In genomic region chr2:195388024-195388423, GRCh38 we compare ENCODE assay signal across 15 cellular contexts.
DNase-seq lines count a peak whose midpoint lies in the region; ATAC-seq, FAIRE-seq and TF ChIP-seq lines count a peak whose summit lies in the region.
"Had no signal": no experiment of that assay in that cellular context is flagged by ENCODE, and none has a peak within 500 bp of the region (broad histone marks: within the 10 kb centered on the region; RNA-seq: fewer than 3 reads in every experiment).

No MANE protein-coding gene starts in this region.

- no peak overlapping the region for H3K4me2 ChIP-seq in GM12878 (ENCODE audit: control insufficient read depth, insufficient read depth)
- H3K4me2 ChIP-seq in PC-9, result no peak overlapping the region

- SMC1A ChIA-PET in GM12878 (lab: Charles Lee; ENCODE audit: uncharacterized antibody, unreplicated experiment), result no interaction called here

- H3K36me3 ChIP-seq in HAP-1 (replicated peaks) (no peaks in the 10 kb centered on the region), GM12878 (ENCODE audit: control insufficient read depth in 2 of 2, insufficient read depth in 2 of 2, low read length in 1 of 2) (no peaks in the 10 kb centered on the region), PC-9 (ENCODE audit: low read depth) (no peaks in the 10 kb centered on the region)
- H3K36me3 ChIP-seq: BE2C had no signal

- BruUV-seq in GM12878 (replicated peaks; lab: Mats Ljungman, UMichigan), result no TSS peak
- BruUV-seq in PC-9 (replicated peaks; lab: Mats Ljungman, UMichigan), result no TSS peak

- H4K20me1 ChIP-seq in GM12878 (ENCODE audit: control insufficient read depth, insufficient read depth) (no peaks in the 10 kb centered on the region), PC-9 (ENCODE audit: insufficient read depth) (no peaks in the 10 kb centered on the region)

- POLR2A ChIA-PET in GM12878 (lab: Charles Lee), result interaction anchor here (0.6 kb wide), 2 partner anchors 443 to 1867 kb away, joined by 4 read pairs; no protein-coding TSS in a partner anchor
- POLR2A ChIA-PET in PC-9 (lab: Charles Lee; ENCODE audit: unreplicated experiment), result no interaction called here

- H3K4me3 ChIP-seq in HAP-1, result no peak overlapping the region
- no peak overlapping the region for H3K4me3 ChIP-seq in GM12878
- H3K4me3 ChIP-seq in PC-9, result no peak overlapping the region

- RAD21 ChIA-PET in GM12878 (lab: Charles Lee; ENCODE audit: unreplicated experiment), result no interaction called here

- TF ChIP-seq EP300 in GM12878 (IDR thresholded peaks at IDR 0.05; ENCODE audit: borderline replicate concordance in 1 of 2, control insufficient read depth in 1 of 2, low read depth in 2 of 2, low read length in 2 of 2), result no peak

- TF ChIP-seq CTCF in GM12878 (IDR thresholded peaks at IDR 0.05 in 2 of 3, conservative IDR thresholded peaks at IDR 0.05 in 1 of 3; ENCODE audit: control insufficient read depth in 2 of 3, extremely low read depth in 1 of 3, insufficient read depth in 1 of 3, low read depth in 3 of 3, low read length in 3 of 3), result no peak
- no peak for TF ChIP-seq CTCF in PC-9 (conservative IDR thresholded peaks at IDR 0.05)

- no peak for TF ChIP-seq POLR2A in GM12878 (IDR thresholded peaks at IDR 0.05; ENCODE audit: low read depth, low read length)

- no peaks in the 10 kb centered on the region for H3K79me2 ChIP-seq in GM12878 (ENCODE audit: control insufficient read depth, insufficient read depth, low read length)
- no peaks in the 10 kb centered on the region for H3K79me2 ChIP-seq in PC-9 (ENCODE audit: low read depth)

- H3K27me3 ChIP-seq in HAP-1 (ENCODE audit: low read depth) (no peaks in the 10 kb centered on the region), GM12878 (replicated peaks in 1 of 2; ENCODE audit: control insufficient read depth in 2 of 2, insufficient read depth in 2 of 2, low read length in 1 of 2) (no peaks in the 10 kb centered on the region), PC-9 (ENCODE audit: insufficient read depth, low read depth) (no peaks in the 10 kb centered on the region)
- H3K27me3 ChIP-seq: BE2C had no signal

- H3K9me3 ChIP-seq in HAP-1 (no peaks in the 10 kb centered on the region), GM12878 (replicated peaks; ENCODE audit: control insufficient read depth, insufficient read depth, low read length) (no peaks in the 10 kb centered on the region; the same call in 2 of the 3 replicates), PC-9 (ENCODE audit: insufficient read depth, low read depth) (no peaks in the 10 kb centered on the region)
- H3K9me3 ChIP-seq: BE2C, Caco-2 had no signal

- CTCF ChIA-PET in GM12878 (lab: Yijun Ruan, JAX), result interaction anchor here (0.6 kb wide), 1 partner anchor 576 kb away, joined by 3 read pairs; no protein-coding TSS in a partner anchor
- CTCF ChIA-PET in PC-9 (lab: Charles Lee), result no interaction called here

- H3F3A ChIP-seq in PC-9 (ENCODE audit: insufficient read depth, low read depth), result no peaks in the 10 kb centered on the region

- ATAC-seq in GM12878, result no peak
- ATAC-seq in HG02970 (IDR thresholded peaks at IDR 0.05; ENCODE audit: low FRiP score, unreplicated experiment), result no peak

- no peak overlapping the region for H3K27ac ChIP-seq in GM12878 (ENCODE audit: control insufficient read depth, insufficient read depth)
- H3K27ac ChIP-seq in PC-9, result no peak overlapping the region
- H3K27ac ChIP-seq: C4-2B, HL-60 had no signal

- no peak overlapping the region for H3K9ac ChIP-seq in GM12878 (ENCODE audit: control insufficient read depth, insufficient read depth, low read length)

- no peak for TF ChIP-seq RAD21 in GM12878 (IDR thresholded peaks at IDR 0.05; ENCODE audit: insufficient read depth, low read depth, low read length)

- peak; percentile 20 to 44 for DNase-seq in HAP-1 (ENCODE audit: low spot score in 2 of 2)
- DNase-seq in NAMALWA (ENCODE audit: low spot score), result peak; percentile 9
- no peak for DNase-seq in GM12878 (ENCODE audit: low read depth, low spot score)
- DNase-seq in PC-9, result no peak
- DNase-seq in HCEC 1CT, result no peak
- DNase-seq: BE2C; Caco-2; CD4-positive, alpha-beta T cell; GDM1; GOT3; H7 had no signal

- H2AFZ ChIP-seq in GM12878 (ENCODE audit: control insufficient read depth, low read depth, low read length) (no peak overlapping the region), PC-9 (no peak overlapping the region)

- no peaks in the 10 kb centered on the region for H3K9me2 ChIP-seq in PC-9 (ENCODE audit: insufficient read depth)

- intact Hi-C loops in GM12878 (cut with micrococcal nuclease; ENCODE audit: unreplicated experiment), result no loop called here
- intact Hi-C loops in PC-9 (cut with micrococcal nuclease; ENCODE audit: unreplicated experiment), result no loop called here

- in situ Hi-C loops in HAP-1 (cut with MboI; ENCODE audit: low sequenced_read_pairs) (no loop called here), GM12878 (cut with MboI) (no loop called here)

- peaks cover 2% of the 10 kb centered on the region; the same call in 1 of the 2 replicates for H3K4me1 ChIP-seq in HAP-1
- no peaks in the 10 kb centered on the region for H3K4me1 ChIP-seq in GM12878 (ENCODE audit: control insufficient read depth, insufficient read depth, low read length)
- no peaks in the 10 kb centered on the region for H3K4me1 ChIP-seq in PC-9 (replicated peaks; ENCODE audit: insufficient read depth)
- H3K4me1 ChIP-seq: Caco-2 had no signal

- FAIRE-seq in GM12878 (lab: Jason Lieb, UNC), result no peak
- FAIRE-seq: D721Med had no signal

TF ChIP-seq in GM12878, 131 proteins besides CTCF, POLR2A, EP300 and RAD21:
- TF ChIP-seq NFIC (IDR thresholded peaks at IDR 0.05; ENCODE audit: low read depth, low read length) (no peak), YY1 (IDR thresholded peaks at IDR 0.05; ENCODE audit: low read depth, low read length) (no peak), POU2F2 (IDR thresholded peaks at IDR 0.05; ENCODE audit: borderline replicate concordance, low read depth, low read length) (peak; percentile 58; the same call in 1 of the 3 replicates), JUNB (IDR thresholded peaks at IDR 0.05) (no peak), TBL1XR1 (IDR thresholded peaks at IDR 0.05; ENCODE audit: low read depth, low read length) (no peak), SREBF1 (IDR thresholded peaks at IDR 0.05; ENCODE audit: low read length) (no peak), ETV6 (conservative IDR thresholded peaks at IDR 0.05 in 1 of 2, IDR thresholded peaks at IDR 0.05 in 1 of 2; ENCODE audit: borderline replicate concordance in 1 of 2, low read depth in 1 of 2) (no peak), ZZZ3 (IDR thresholded peaks at IDR 0.05; ENCODE audit: control insufficient read depth, insufficient read length, low read depth) (no peak)

Comparison
In these comparisons a context has a peak if more than half of its experiments do, and no peak if none do; other contexts are left out.
1. DNase-seq: peak in HAP-1 (2 of 2) and NAMALWA (single experiment); none in GM12878 (single experiment), PC-9 (0 of 2) and HCEC 1CT (single experiment).